In genomic region chr1:20059847-20060246, GRCh38 we compare ENCODE assay signal across 20 cellular contexts. TPM values are rescaled to one million over a fixed set of nuclear protein-coding genes. Genes with fewer than 3 reads are reported as not detected.
DNase-seq lines count a peak whose midpoint lies in the region; ATAC-seq and TF ChIP-seq lines count a peak whose summit lies in the region.
"Had no signal": no experiment of that assay in that cellular context is flagged by ENCODE, and none has a peak within 500 bp of the region (broad histone marks: within the 10 kb centered on the region; RNA-seq: fewer than 3 reads in every experiment).

No MANE protein-coding gene starts in this region.

- H3K4me1 ChIP-seq in heart left ventricle = peaks cover 0 to 42% (median 10%) of the 10 kb centered on the region in 12 donors

- H3K4me3 Mint-ChIP-seq in glutamatergic neuron (ENCODE audit: unreplicated experiment) = no peak overlapping the region
- H3K4me3 Mint-ChIP-seq: activated CD8-positive, alpha-beta T cell treated with anti-CD3 and anti-CD28 coated beads for 36 hours; CD4-positive, CD25-positive, alpha-beta regulatory T cell; nephron had no signal

- H3K4me3 ChIP-seq in NB4 (ENCODE audit: low read depth, low read length) (no peak overlapping the region), heart left ventricle (no peak overlapping the region)
- H3K4me3 ChIP-seq: SK-N-MC had no signal

- H3K4me1 Mint-ChIP-seq in glutamatergic neuron (ENCODE audit: low read depth, unreplicated experiment) = no peaks in the 10 kb centered on the region
- H3K4me1 Mint-ChIP-seq: nephron had no signal

- peak; percentile 44 for DNase-seq in SIG-M5 treated with dmso at 0.1 percent for 504 hours (lab: John Stamatoyannopoulos, UW; ENCODE audit: unreplicated experiment)
- DNase-seq in SIG-M5 (lab: John Stamatoyannopoulos, UW) = no peak
- peak; percentile 14 for DNase-seq in NB4 (ENCODE audit: low read depth)
- DNase-seq in heart left ventricle = no peak
- DNase-seq in pons (ENCODE audit: low spot score) = peak; percentile 29
- DNase-seq in glutamatergic neuron = no peak
- DNase-seq: activated CD8-positive, alpha-beta T cell treated with anti-CD3 and anti-CD28 coated beads for 36 hours; activated effector memory CD4-positive, alpha-beta T cell treated with Interleukin-2 at 50 U/mL for 16 hours; CD4-positive, CD25-positive, alpha-beta regulatory T cell; EL; NCI-H1048 had no signal

- peak; percentile 19 to 50 (median 36) for ATAC-seq in heart left ventricle
- ATAC-seq in HG02763 (IDR thresholded peaks at IDR 0.05; ENCODE audit: unreplicated experiment) = no peak
- ATAC-seq in HG02623 (IDR thresholded peaks at IDR 0.05; ENCODE audit: unreplicated experiment) = no peak
- ATAC-seq: activated CD8-positive, alpha-beta T cell treated with anti-CD3 and anti-CD28 coated beads for 36 hours had no signal

- no peaks in the 10 kb centered on the region for H3K27me3 Mint-ChIP-seq in glutamatergic neuron (ENCODE audit: unreplicated experiment)

- peaks cover 0 to 8% (median 0%) of the 10 kb centered on the region in 9 donors for H3K36me3 ChIP-seq in heart left ventricle

- H3K27ac ChIP-seq in heart left ventricle = peak overlapping the region in 1 of 12 donors; percentile 13
- H3K27ac ChIP-seq: 22Rv1, SK-N-MC had no signal

- intact Hi-C loops in heart left ventricle (cut with DNase I) = no loop called here

- H3K36me3 Mint-ChIP-seq in glutamatergic neuron (ENCODE audit: unreplicated experiment) = no peaks in the 10 kb centered on the region
- H3K36me3 Mint-ChIP-seq: CD4-positive, CD25-positive, alpha-beta regulatory T cell had no signal

- WGBS in heart left ventricle, 4 donors = 64 to 74% (median 68%) methylated on average over 2 of the region's 2 CpGs

- no peaks in the 10 kb centered on the region for H3K9me3 Mint-ChIP-seq in glutamatergic neuron (ENCODE audit: unreplicated experiment)
- H3K9me3 Mint-ChIP-seq: activated CD8-positive, alpha-beta T cell treated with anti-CD3 and anti-CD28 coated beads for 36 hours; nephron had no signal

- H3K27ac Mint-ChIP-seq in glutamatergic neuron (ENCODE audit: unreplicated experiment) = no peak overlapping the region
- H3K27ac Mint-ChIP-seq: activated CD8-positive, alpha-beta T cell treated with anti-CD3 and anti-CD28 coated beads for 36 hours; nephron had no signal

- H3K9me3 ChIP-seq in heart left ventricle = no peaks in the 10 kb centered on the region

- no peaks in the 10 kb centered on the region for H3K27me3 ChIP-seq in heart left ventricle

- no peak for TF ChIP-seq POLR2A in NB4 (IDR thresholded peaks at IDR 0.05; ENCODE audit: extremely low read depth, insufficient read length)
- TF ChIP-seq POLR2A in heart left ventricle (IDR thresholded peaks at IDR 0.05) = no peak

- TF ChIP-seq CTCF in NB4 (IDR thresholded peaks at IDR 0.05; ENCODE audit: low read depth, low read length) (no peak), heart left ventricle (IDR thresholded peaks at IDR 0.05) (no peak), glutamatergic neuron (IDR thresholded peaks at IDR 0.05; ENCODE audit: partially characterized antibody, unreplicated experiment) (no peak)

RNA-seq across cellular contexts. Expression of gene PLA2G5, which starts 10.1 kb away (rescaled TPM):
- total RNA-seq in heart left ventricle = 10 to 100 TPM; 31.9 to 80.3 (median 43.9) TPM
- 100 to 1,000 TPM in 1 of 2 donors, 10 to 100 TPM in 1; 25.6 to 102 TPM for polyA plus RNA-seq in heart left ventricle
- total RNA-seq in glutamatergic neuron (ENCODE audit: unreplicated experiment) = not detected
- total RNA-seq: activated CD8-positive, alpha-beta T cell treated with anti-CD3 and anti-CD28 coated beads for 36 hours; CD4-positive, CD25-positive, alpha-beta regulatory T cell; endothelial cell of umbilical vein; HT1080; kidney epithelial cell had no signal
- polyA plus RNA-seq: CD4-positive, CD25-positive, alpha-beta regulatory T cell had no signal

RNA-seq across cellular contexts. Expression of gene PLA2G2D, which starts 59.5 kb away (rescaled TPM):
- total RNA-seq in heart left ventricle (1 to 10 TPM in 1 of 9 donors, under 1 TPM in 1, not detected in 7; 0.85 to 5.4 TPM), glutamatergic neuron (ENCODE audit: unreplicated experiment) (not detected)
- not detected for polyA plus RNA-seq in heart left ventricle
- total RNA-seq: activated CD8-positive, alpha-beta T cell treated with anti-CD3 and anti-CD28 coated beads for 36 hours; CD4-positive, CD25-positive, alpha-beta regulatory T cell; endothelial cell of umbilical vein; HT1080; kidney epithelial cell; temporal lobe had no signal
- polyA plus RNA-seq: CD4-positive, CD25-positive, alpha-beta regulatory T cell; endothelial cell of umbilical vein had no signal

Comparison
In these comparisons a context has a peak if more than half of its experiments do, and no peak if none do; other contexts are left out.
1. DNase-seq: peak in SIG-M5 treated with dmso at 0.1 percent for 504 hours (single experiment), NB4 (single experiment) and pons (single experiment); none in SIG-M5 (single experiment), heart left ventricle (0 of 5) and glutamatergic neuron (single experiment).
2. ATAC-seq: peak in heart left ventricle (4 of 4); none in HG02763 (single experiment) and HG02623 (single experiment).
3. RNA of gene PLA2G5, which starts 10.1 kb away (total RNA-seq): 31.9 to 80.3 TPM in heart left ventricle; not detected in glutamatergic neuron (single experiment); every median in the first group is over 10 times any median in the second.